Comparison of ENCODE assay signal across 1 cellular context in genomic region chr22:29769723-29770321, GRCh38.
A peak's percentile ranks its signal among the peaks of the same experiment; 100 is the strongest.
TF ChIP-seq lines count a peak whose summit lies in the region.

No MANE protein-coding gene starts in this region.

TF ChIP-seq in HepG2, 621 proteins besides CTCF, POLR2A, EP300 and RAD21 (continued from another document):
- no peak for TF ChIP-seq FUBP1 (CRISPR knock-in tag; IDR thresholded peaks at IDR 0.05; ENCODE audit: borderline replicate concordance)
- TF ChIP-seq RARA (CRISPR knock-in tag; IDR thresholded peaks at IDR 0.05), result peak; percentile 64
- no peak for TF ChIP-seq ZNF296 (CRISPR knock-in tag; conservative IDR thresholded peaks at IDR 0.05)
- no peak for TF ChIP-seq ZNF737 (CRISPR knock-in tag; IDR thresholded peaks at IDR 0.05; ENCODE audit: borderline replicate concordance)
- TF ChIP-seq CENPX (CRISPR knock-in tag; IDR thresholded peaks at IDR 0.05), result no peak
- TF ChIP-seq RELA (CRISPR knock-in tag; IDR thresholded peaks at IDR 0.05), result no peak
- TF ChIP-seq SETDB1 (CRISPR knock-in tag; IDR thresholded peaks at IDR 0.05; ENCODE audit: borderline replicate concordance), result no peak
- TF ChIP-seq ZSCAN5A (CRISPR knock-in tag; IDR thresholded peaks at IDR 0.05; ENCODE audit: borderline replicate concordance), result no peak
- no peak for TF ChIP-seq KLF12 (CRISPR knock-in tag; IDR thresholded peaks at IDR 0.05; ENCODE audit: borderline replicate concordance)
- TF ChIP-seq FOXA1 (IDR thresholded peaks at IDR 0.05), result no peak
- peak; percentile 67 for TF ChIP-seq FOXA1 (CRISPR knock-in tag; IDR thresholded peaks at IDR 0.05)
- no peak for TF ChIP-seq ZBTB2 (CRISPR knock-in tag; IDR thresholded peaks at IDR 0.05; ENCODE audit: low read depth)
- TF ChIP-seq, protein P1, sequence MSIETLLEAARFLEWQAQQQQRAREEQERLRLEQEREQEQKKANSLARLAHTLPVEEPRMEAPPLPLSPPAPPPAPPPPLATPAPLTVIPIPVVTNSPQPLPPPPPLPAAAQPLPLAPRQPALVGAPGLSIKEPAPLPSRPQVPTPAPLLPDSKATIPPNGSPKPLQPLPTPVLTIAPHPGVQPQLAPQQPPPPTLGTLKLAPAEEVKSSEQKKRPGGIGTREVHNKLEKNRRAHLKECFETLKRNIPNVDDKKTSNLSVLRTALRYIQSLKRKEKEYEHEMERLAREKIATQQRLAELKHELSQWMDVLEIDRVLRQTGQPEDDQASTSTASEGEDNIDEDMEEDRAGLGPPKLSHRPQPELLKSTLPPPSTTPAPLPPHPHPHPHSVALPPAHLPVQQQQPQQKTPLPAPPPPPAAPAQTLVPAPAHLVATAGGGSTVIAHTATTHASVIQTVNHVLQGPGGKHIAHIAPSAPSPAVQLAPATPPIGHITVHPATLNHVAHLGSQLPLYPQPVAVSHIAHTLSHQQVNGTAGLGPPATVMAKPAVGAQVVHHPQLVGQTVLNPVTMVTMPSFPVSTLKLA (IDR thresholded peaks at IDR 0.05), result no peak
- TF ChIP-seq ZNF572 (CRISPR knock-in tag; IDR thresholded peaks at IDR 0.05), result no peak
- no peak for TF ChIP-seq CC2D1A (CRISPR knock-in tag; IDR thresholded peaks at IDR 0.05)
- no peak for TF ChIP-seq ZNF713 (CRISPR knock-in tag; IDR thresholded peaks at IDR 0.05)
- no peak for TF ChIP-seq ZNF550 (CRISPR knock-in tag; IDR thresholded peaks at IDR 0.05; ENCODE audit: borderline replicate concordance)
- no peak for TF ChIP-seq NFE2L2 (IDR thresholded peaks at IDR 0.05; ENCODE audit: low read length)
- no peak for TF ChIP-seq ZNF7 (CRISPR knock-in tag; IDR thresholded peaks at IDR 0.05)
- TF ChIP-seq CCAR2 (optimal IDR thresholded peaks at IDR 0.05; ENCODE audit: low read depth, low read length), result no peak
- TF ChIP-seq ATF3 (CRISPR knock-in tag; IDR thresholded peaks at IDR 0.05), result no peak; the same call in 1 of the 2 replicates
- no peak for TF ChIP-seq STAT6 (CRISPR knock-in tag; IDR thresholded peaks at IDR 0.05; ENCODE audit: borderline replicate concordance)
- peak; percentile 47; the same call in 1 of the 2 replicates for TF ChIP-seq HNF1B (CRISPR knock-in tag; IDR thresholded peaks at IDR 0.05)
- TF ChIP-seq, protein P2, sequence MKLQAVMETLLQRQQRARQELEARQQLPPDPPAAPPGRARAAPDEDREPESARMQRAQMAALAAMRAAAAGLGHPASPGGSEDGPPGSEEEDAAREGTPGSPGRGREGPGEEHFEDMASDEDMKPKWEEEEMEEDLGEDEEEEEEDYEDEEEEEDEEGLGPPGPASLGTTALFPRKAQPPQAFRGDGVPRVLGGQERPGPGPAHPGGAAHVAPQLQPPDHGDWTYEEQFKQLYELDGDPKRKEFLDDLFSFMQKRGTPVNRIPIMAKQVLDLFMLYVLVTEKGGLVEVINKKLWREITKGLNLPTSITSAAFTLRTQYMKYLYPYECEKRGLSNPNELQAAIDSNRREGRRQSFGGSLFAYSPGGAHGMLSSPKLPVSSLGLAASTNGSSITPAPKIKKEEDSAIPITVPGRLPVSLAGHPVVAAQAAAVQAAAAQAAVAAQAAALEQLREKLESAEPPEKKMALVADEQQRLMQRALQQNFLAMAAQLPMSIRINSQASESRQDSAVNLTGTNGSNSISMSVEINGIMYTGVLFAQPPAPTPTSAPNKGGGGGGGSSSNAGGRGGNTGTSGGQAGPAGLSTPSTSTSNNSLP (IDR thresholded peaks at IDR 0.05; ENCODE audit: low read depth, low read length), result peak; percentile 17; the same call in 1 of the 2 replicates
TF ChIP-seq in HepG2: peak in this region for 109.
